ENCODE assay signal across 26 cellular contexts in genomic region chr14:62081956-62082355, GRCh38.
"Had no signal": no experiment of that assay in that cellular context is flagged by ENCODE, and none has a peak within 500 bp of the region (broad histone marks: within the 10 kb centered on the region; RNA-seq: fewer than 3 reads in every experiment).

No MANE protein-coding gene starts in this region.

- H3K27ac Mint-ChIP-seq: activated CD4-positive, alpha-beta memory T cell treated with anti-CD3 and anti-CD28 coated beads, Interleukin-2, amount 10 ng/mL, durations not matched to agents 7 days and 5 days; activated naive CD8-positive, alpha-beta T cell treated with anti-CD3 and anti-CD28 coated beads, Interleukin-2, amount 50 U/mL, for 24 hours; activated T-cell treated with anti-CD3 and anti-CD28 coated beads, Interleukin-2, amount 50 U/mL, for 24 hours; activated T-helper 2 cell treated with anti-CD3 and anti-CD28 coated beads, Interferon-gamma antibody, Interleukin-2, Interleukin-4, amounts not matched to agents 10 μg/mL and 5 μg/mL and 100 μg/mL, durations not matched to agents 14 hours and 24 hours and 36 hours; mesothelial cell of epicardium; nephron; stimulated activated naive B cell treated with anti-CD40 and anti-IgM and Interleukin-4, amounts not matched to agents 10 μg/mL and 1 μg/mL and 100 μg/mL, for 72 hours had no signal

- DNase-seq: activated CD4-positive, alpha-beta memory T cell treated with anti-CD3 and anti-CD28 coated beads, Interleukin-2, amount 10 ng/mL, durations not matched to agents 7 days and 5 days; activated CD4-positive, alpha-beta T cell treated with anti-CD3 and anti-CD28 coated beads for 1 hour; activated naive CD4-positive, alpha-beta T cell treated with Interleukin-2 at 50 U/mL for 16 hours; activated naive CD8-positive, alpha-beta T cell treated with anti-CD3 and anti-CD28 coated beads, Interleukin-2, amount 50 U/mL, for 24 hours; activated T-cell treated with anti-CD3 and anti-CD28 coated beads, Interleukin-2, amount 50 U/mL, for 24 hours; aorta; brain microvascular endothelial cell; central memory CD4-positive, alpha-beta T cell; dorsolateral prefrontal cortex; foreskin keratinocyte; left colon; occipital lobe; posterior cingulate gyrus; retina; spleen; stimulated activated CD4-positive, alpha-beta T cell treated with anti-CD3 and anti-CD28 coated beads, Interleukin-4, amount 100 ng/mL, for 4 hours; stimulated activated naive B cell treated with anti-CD40 and anti-IgM and Interleukin-4, amounts not matched to agents 10 μg/mL and 1 μg/mL and 100 μg/mL, for 72 hours; T1000; upper lobe of left lung had no signal

- H3K27ac ChIP-seq: brain microvascular endothelial cell, dorsolateral prefrontal cortex, foreskin keratinocyte, hepatocyte, thoracic aorta, upper lobe of left lung had no signal

- H3K4me3 ChIP-seq: dorsolateral prefrontal cortex, hepatocyte, lung, spleen, thoracic aorta, upper lobe of left lung had no signal

- H3K27me3 ChIP-seq: brain microvascular endothelial cell, dorsolateral prefrontal cortex, foreskin keratinocyte, hepatocyte, spleen, upper lobe of left lung had no signal

- H3K79me2 ChIP-seq: hepatocyte had no signal

- H3K36me3 ChIP-seq: brain microvascular endothelial cell, spleen, thoracic aorta, upper lobe of left lung had no signal

- FAIRE-seq: colon had no signal

- H3K4me2 ChIP-seq: hepatocyte had no signal

- H3K27me3 Mint-ChIP-seq: activated naive CD8-positive, alpha-beta T cell treated with anti-CD3 and anti-CD28 coated beads, Interleukin-2, amount 50 U/mL, for 24 hours had no signal

- ATAC-seq: activated naive CD8-positive, alpha-beta T cell treated with anti-CD3 and anti-CD28 coated beads, Interleukin-2, amount 50 U/mL, for 24 hours; foreskin keratinocyte; left colon had no signal

- H3K9me3 ChIP-seq: thoracic aorta had no signal

- H3K4me1 Mint-ChIP-seq: mesothelial cell of epicardium, nephron had no signal

- H2AFZ ChIP-seq: hepatocyte had no signal

- H3K4me3 Mint-ChIP-seq: activated CD4-positive, alpha-beta memory T cell treated with anti-CD3 and anti-CD28 coated beads, Interleukin-2, amount 10 ng/mL, durations not matched to agents 7 days and 5 days; activated naive CD8-positive, alpha-beta T cell treated with anti-CD3 and anti-CD28 coated beads, Interleukin-2, amount 50 U/mL, for 24 hours; activated T-cell treated with anti-CD3 and anti-CD28 coated beads, Interleukin-2, amount 50 U/mL, for 24 hours; mesothelial cell of epicardium; nephron; stimulated activated naive B cell treated with anti-CD40 and anti-IgM and Interleukin-4, amounts not matched to agents 10 μg/mL and 1 μg/mL and 100 μg/mL, for 72 hours had no signal

- H3K9me3 Mint-ChIP-seq: activated CD4-positive, alpha-beta memory T cell treated with anti-CD3 and anti-CD28 coated beads, Interleukin-2, amount 10 ng/mL, durations not matched to agents 7 days and 5 days; activated T-cell treated with anti-CD3 and anti-CD28 coated beads, Interleukin-2, amount 50 U/mL, for 24 hours; activated T-helper 2 cell treated with anti-CD3 and anti-CD28 coated beads, Interferon-gamma antibody, Interleukin-2, Interleukin-4, amounts not matched to agents 10 μg/mL and 5 μg/mL and 100 μg/mL, durations not matched to agents 14 hours and 24 hours and 36 hours had no signal

- H3K4me1 ChIP-seq: foreskin keratinocyte, upper lobe of left lung had no signal
